In genomic region chr2:127566576-127566975, GRCh38 we compare ENCODE assay signal across 14 cellular contexts.
"Had no signal": no experiment of that assay in that cellular context is flagged by ENCODE, and none has a peak within 500 bp of the region (broad histone marks: within the 10 kb centered on the region; RNA-seq: fewer than 3 reads in every experiment).

No MANE protein-coding gene starts in this region.

- H3K4me3 Mint-ChIP-seq: activated naive CD8-positive, alpha-beta T cell treated with anti-CD3 and anti-CD28 coated beads, Interleukin-2, amount 50 U/mL, for 24 hours; naive B cell had no signal

- H3K4me1 ChIP-seq: breast epithelium had no signal

- H3K27ac ChIP-seq: breast epithelium, dorsolateral prefrontal cortex, neutrophil, skin epidermis, tibial artery, uterus had no signal

- H3K4me3 ChIP-seq: breast epithelium, dorsolateral prefrontal cortex, skin epidermis, tibial artery, uterus had no signal

- H3K27ac Mint-ChIP-seq: activated naive CD8-positive, alpha-beta T cell treated with anti-CD3 and anti-CD28 coated beads, Interleukin-2, amount 50 U/mL, for 24 hours had no signal

- H3K36me3 ChIP-seq: breast epithelium, neutrophil, tibial artery, uterus had no signal

- DNase-seq: activated naive CD4-positive, alpha-beta T cell; activated naive CD8-positive, alpha-beta T cell treated with anti-CD3 and anti-CD28 coated beads, Interleukin-2, amount 50 U/mL, for 24 hours; aorta; naive B cell; stimulated activated CD4-positive, alpha-beta T cell treated with anti-CD3 and anti-CD28 coated beads, Interleukin-15, amount 100 ng/mL, for 24 hours; stimulated activated CD4-positive, alpha-beta T cell treated with anti-CD3 and anti-CD28 coated beads, Interleukin-4, amount 100 ng/mL, for 24 hours; stimulated activated naive CD4-positive, alpha-beta T cell; uterus had no signal

- H3K27me3 Mint-ChIP-seq: activated naive CD8-positive, alpha-beta T cell treated with anti-CD3 and anti-CD28 coated beads, Interleukin-2, amount 50 U/mL, for 24 hours; naive B cell had no signal

- H3K27me3 ChIP-seq: breast epithelium, neutrophil, tibial artery, uterus had no signal

- H3K9me3 Mint-ChIP-seq: activated naive CD8-positive, alpha-beta T cell treated with anti-CD3 and anti-CD28 coated beads, Interleukin-2, amount 50 U/mL, for 24 hours had no signal

- H3K9me3 ChIP-seq: breast epithelium, neutrophil, tibial artery, uterus had no signal

- ATAC-seq: activated CD4-positive, CD25-positive, alpha-beta regulatory T cell treated with anti-CD3 and anti-CD28 coated beads, Interleukin-2, amount 50 U/mL, for 24 hours; activated naive CD8-positive, alpha-beta T cell treated with anti-CD3 and anti-CD28 coated beads, Interleukin-2, amount 50 U/mL, for 24 hours had no signal
